27 cellular contexts compared by ENCODE assay signal in genomic region chr9:4027616-4028015, GRCh38.
"Had no signal": no experiment of that assay in that cellular context is flagged by ENCODE, and none has a peak within 500 bp of the region (broad histone marks: within the 10 kb centered on the region; RNA-seq: fewer than 3 reads in every experiment).

No MANE protein-coding gene starts in this region.

- H3K4me1 Mint-ChIP-seq: activated B cell treated with CpG ODN at 0.5 μM for 24 hours; activated CD4-positive, alpha-beta T cell treated with anti-CD3 and anti-CD28 coated beads for 36 hours; activated T-helper 17 cell treated with anti-CD3 and anti-CD28 coated beads, Interleukin-2, amount 50 U/mL, for 72 hours; naive B cell; stimulated activated memory B cell treated with anti-CD40 and anti-IgM and Interleukin-4, amounts not matched to agents 10 μg/mL and 1 μg/mL and 100 μg/mL, for 72 hours had no signal

- H3K27ac ChIP-seq: ascending aorta, coronary artery, esophagus squamous epithelium, gastrocnemius medialis, heart right ventricle, lower lobe of right lung, neutrophil, ovary, sigmoid colon, transverse colon, vagina had no signal

- DNase-seq: activated B cell treated with CpG ODN at 0.5 μM for 24 hours; activated CD4-positive, alpha-beta T cell treated with anti-CD3 and anti-CD28 coated beads for 36 hours; activated CD4-positive, alpha-beta T cell treated with anti-CD3 and anti-CD28 coated beads, Interleukin-2, amount 50 U/mL, for 4 hours; activated CD8-positive, alpha-beta memory T cell treated with anti-CD3 and anti-CD28 coated beads for 24 hours; activated CD8-positive, alpha-beta memory T cell treated with anti-CD3 and anti-CD28 coated beads, Interleukin-2, amount 50 U/mL, for 4 hours; activated T-cell treated with anti-CD3 and anti-CD28 coated beads, Interleukin-2, amount 50 U/mL, for 24 hours; endodermal cell; esophagus squamous epithelium; gastrocnemius medialis; heart right ventricle; left colon; lower lobe of right lung; naive B cell; ovary; sigmoid colon; stimulated activated CD4-positive, alpha-beta T cell treated with anti-CD3 and anti-CD28 coated beads, Interleukin-15, amount 100 ng/mL, for 24 hours; T1000; transverse colon had no signal

- H3K36me3 Mint-ChIP-seq: activated naive CD4-positive, alpha-beta T cell treated with anti-CD3 and anti-CD28 coated beads, Interleukin-2, amount 50 U/mL, for 72 hours; naive B cell; stimulated activated memory B cell treated with anti-CD40 and anti-IgM and Interleukin-4, amounts not matched to agents 10 μg/mL and 1 μg/mL and 100 μg/mL, for 72 hours had no signal

- ATAC-seq: activated CD4-positive, alpha-beta T cell treated with anti-CD3 and anti-CD28 coated beads for 36 hours; activated naive CD4-positive, alpha-beta T cell treated with anti-CD3 and anti-CD28 coated beads, Interleukin-2, amount 50 U/mL, for 72 hours; activated T-helper 17 cell treated with anti-CD3 and anti-CD28 coated beads, Interleukin-2, amount 50 U/mL, for 72 hours; gastrocnemius medialis; heart right ventricle; lower lobe of right lung; stimulated activated memory B cell treated with anti-CD40 and anti-IgM and Interleukin-4, amounts not matched to agents 10 μg/mL and 1 μg/mL and 100 μg/mL, for 72 hours had no signal

- H3K27me3 Mint-ChIP-seq: activated B cell treated with CpG ODN at 0.5 μM for 24 hours; activated T-cell treated with anti-CD3 and anti-CD28 coated beads, Interleukin-2, amount 50 U/mL, for 24 hours had no signal

- H3K27me3 ChIP-seq: ascending aorta, esophagus squamous epithelium, gastrocnemius medialis, heart right ventricle, neutrophil, ovary, sigmoid colon, transverse colon, vagina had no signal

- H3K36me3 ChIP-seq: ascending aorta, esophagus squamous epithelium, gastrocnemius medialis, heart right ventricle, lower lobe of right lung, neutrophil, ovary, sigmoid colon, transverse colon, vagina had no signal

- H3K4me1 ChIP-seq: ascending aorta, esophagus squamous epithelium, heart right ventricle, lower lobe of right lung, vagina had no signal

- H3K9me3 Mint-ChIP-seq: activated B cell treated with CpG ODN at 0.5 μM for 24 hours; activated naive CD4-positive, alpha-beta T cell treated with anti-CD3 and anti-CD28 coated beads, Interleukin-2, amount 50 U/mL, for 72 hours; endodermal cell; stimulated activated memory B cell treated with anti-CD40 and anti-IgM and Interleukin-4, amounts not matched to agents 10 μg/mL and 1 μg/mL and 100 μg/mL, for 72 hours; T-helper 1 cell treated with Interleukin-12 subunit alpha and Interleukin-12 subunit beta and Interleukin-4 antibody, amounts not matched to agents 30 μg/mL and 1 μg/mL, for 36 hours had no signal

- H3K9me3 ChIP-seq: ascending aorta, esophagus squamous epithelium, gastrocnemius medialis, heart right ventricle, lower lobe of right lung, neutrophil, ovary, sigmoid colon, transverse colon, vagina had no signal

- H3K4me3 Mint-ChIP-seq: activated B cell treated with CpG ODN at 0.5 μM for 24 hours; activated CD4-positive, alpha-beta T cell treated with anti-CD3 and anti-CD28 coated beads for 36 hours; activated T-cell treated with anti-CD3 and anti-CD28 coated beads, Interleukin-2, amount 50 U/mL, for 24 hours; activated T-helper 17 cell treated with anti-CD3 and anti-CD28 coated beads, Interleukin-2, amount 50 U/mL, for 72 hours; endodermal cell; naive B cell; stimulated activated memory B cell treated with anti-CD40 and anti-IgM and Interleukin-4, amounts not matched to agents 10 μg/mL and 1 μg/mL and 100 μg/mL, for 72 hours; T-helper 1 cell treated with Interleukin-12 subunit alpha and Interleukin-12 subunit beta and Interleukin-4 antibody, amounts not matched to agents 30 μg/mL and 1 μg/mL, for 36 hours had no signal

- H3K27ac Mint-ChIP-seq: activated B cell treated with CpG ODN at 0.5 μM for 24 hours; activated CD4-positive, alpha-beta T cell treated with anti-CD3 and anti-CD28 coated beads for 36 hours; activated naive CD4-positive, alpha-beta T cell treated with anti-CD3 and anti-CD28 coated beads, Interleukin-2, amount 50 U/mL, for 72 hours; activated T-cell treated with anti-CD3 and anti-CD28 coated beads, Interleukin-2, amount 50 U/mL, for 24 hours; activated T-helper 17 cell treated with anti-CD3 and anti-CD28 coated beads, Interleukin-2, amount 50 U/mL, for 72 hours; endodermal cell; naive B cell; stimulated activated memory B cell treated with anti-CD40 and anti-IgM and Interleukin-4, amounts not matched to agents 10 μg/mL and 1 μg/mL and 100 μg/mL, for 72 hours; T-helper 1 cell treated with Interleukin-12 subunit alpha and Interleukin-12 subunit beta and Interleukin-4 antibody, amounts not matched to agents 30 μg/mL and 1 μg/mL, for 36 hours had no signal

- H3K4me3 ChIP-seq: ascending aorta, coronary artery, esophagus squamous epithelium, gastrocnemius medialis, heart right ventricle, lower lobe of right lung, ovary, sigmoid colon, smooth muscle cell, transverse colon, vagina had no signal
